In the genomic region with DNA sequence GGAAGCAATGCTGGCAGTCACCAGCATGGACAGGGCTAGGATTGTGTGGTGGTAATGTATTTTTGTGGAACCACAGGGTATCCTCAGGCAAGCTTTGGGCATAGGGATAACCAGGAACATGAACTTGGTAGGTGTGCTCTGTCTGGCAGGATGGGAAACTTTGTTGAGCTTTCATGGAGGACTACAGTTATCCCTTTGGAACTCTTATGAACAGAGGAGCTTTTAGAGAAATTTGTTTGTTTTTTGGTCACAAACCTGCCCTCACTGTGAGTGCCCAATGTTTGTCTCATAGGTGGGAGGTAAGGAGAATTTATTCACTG, we compare ENCODE assay signal across 8 cellular contexts. TPM values are rescaled to one million over a fixed set of nuclear protein-coding genes. Genes with fewer than 3 reads are reported as not detected.
A peak's percentile ranks its signal among the peaks of the same experiment; 100 is the strongest.
DNase-seq lines count a peak whose midpoint lies in the region; ATAC-seq and TF ChIP-seq lines count a peak whose summit lies in the region.

No MANE protein-coding gene starts in this region.

- H3K9me3 ChIP-seq in cardiac muscle cell (ENCODE audit: low read depth) (no peaks in the 10 kb centered on the region), muscle layer of duodenum (ENCODE audit: control insufficient read depth in 1 of 2, low read length in 2 of 2) (no peaks in the 10 kb centered on the region), transverse colon (no peaks in the 10 kb centered on the region)

- no peaks in the 10 kb centered on the region for H3K9me3 Mint-ChIP-seq in activated T-helper 1 cell treated with anti-CD3 and anti-CD28 coated beads, Interleukin-12 subunit alpha, Interleukin-12 subunit beta, Interleukin-2, Interleukin-4 antibody, amounts not matched to agents 30 ng/mL and 10 ng/mL and 1 ng/mL, durations not matched to agents 14 hours and 24 hours and 36 hours

- no peak for DNase-seq in cardiac muscle cell (ENCODE audit: low read depth in 1 of 2, low spot score in 1 of 2)
- no peak for DNase-seq in left cardiac atrium
- no peak for DNase-seq in activated T-helper 1 cell treated with anti-CD3 and anti-CD28 coated beads, Interleukin-12 subunit alpha, Interleukin-12 subunit beta, Interleukin-2, Interleukin-4 antibody, amounts not matched to agents 30 ng/mL and 10 ng/mL and 1 ng/mL, durations not matched to agents 14 hours and 24 hours and 36 hours (ENCODE audit: low spot score)
- no peak for DNase-seq in transverse colon
- DNase-seq in H4 (ENCODE audit: low spot score): no peak
- no peak for DNase-seq in germinal center (ENCODE audit: low spot score)

- peaks cover 26% of the 10 kb centered on the region for H3K36me3 Mint-ChIP-seq in activated T-helper 1 cell treated with anti-CD3 and anti-CD28 coated beads, Interleukin-12 subunit alpha, Interleukin-12 subunit beta, Interleukin-2, Interleukin-4 antibody, amounts not matched to agents 30 ng/mL and 10 ng/mL and 1 ng/mL, durations not matched to agents 14 hours and 24 hours and 36 hours (ENCODE audit: low read depth)

- TF ChIP-seq POLR2A in transverse colon (IDR thresholded peaks at IDR 0.05): no peak

- H3K36me3 ChIP-seq in cardiac muscle cell: peaks cover 23% of the 10 kb centered on the region
- peaks cover 14 to 16% of the 10 kb centered on the region in 2 donors for H3K36me3 ChIP-seq in muscle layer of duodenum (ENCODE audit: control insufficient read depth in 1 of 2, insufficient read depth in 2 of 2, low read length in 2 of 2)
- H3K36me3 ChIP-seq in transverse colon: peaks cover 0 to 5% (median 2%) of the 10 kb centered on the region in 4 donors

- no peak for TF ChIP-seq EP300 in transverse colon (IDR thresholded peaks at IDR 0.05; ENCODE audit: low read depth)

- H3K27ac Mint-ChIP-seq in activated T-helper 1 cell treated with anti-CD3 and anti-CD28 coated beads, Interleukin-12 subunit alpha, Interleukin-12 subunit beta, Interleukin-2, Interleukin-4 antibody, amounts not matched to agents 30 ng/mL and 10 ng/mL and 1 ng/mL, durations not matched to agents 14 hours and 24 hours and 36 hours: peak overlapping the region; percentile 46

- H3K27me3 ChIP-seq in cardiac muscle cell (no peaks in the 10 kb centered on the region), muscle layer of duodenum (ENCODE audit: low read depth, low read length) (no peaks in the 10 kb centered on the region), transverse colon (no peaks in the 10 kb centered on the region)

- H3K27me3 Mint-ChIP-seq in activated T-helper 1 cell treated with anti-CD3 and anti-CD28 coated beads, Interleukin-12 subunit alpha, Interleukin-12 subunit beta, Interleukin-2, Interleukin-4 antibody, amounts not matched to agents 30 ng/mL and 10 ng/mL and 1 ng/mL, durations not matched to agents 14 hours and 24 hours and 36 hours (ENCODE audit: insufficient read depth): no peaks in the 10 kb centered on the region

- peaks cover 35% of the 10 kb centered on the region for H3K4me1 Mint-ChIP-seq in activated T-helper 1 cell treated with anti-CD3 and anti-CD28 coated beads, Interleukin-12 subunit alpha, Interleukin-12 subunit beta, Interleukin-2, Interleukin-4 antibody, amounts not matched to agents 30 ng/mL and 10 ng/mL and 1 ng/mL, durations not matched to agents 14 hours and 24 hours and 36 hours (ENCODE audit: low read depth)

- in situ Hi-C loops in transverse colon (cut with MboI; ENCODE audit: low pct_ligation_motif_present in 1 of 4, low pct_unique_long_range_greater_than_20kb in 1 of 4, low sequenced_read_pairs in 3 of 4): no loop called here

- H3K27ac ChIP-seq in cardiac muscle cell: peak overlapping the region; percentile 56
- H3K27ac ChIP-seq in muscle layer of duodenum (ENCODE audit: low read length): peak overlapping the region; percentile 34
- H3K27ac ChIP-seq in transverse colon: peak overlapping the region in 3 of 4 donors; percentile 30 to 74 (median 43)

- no peak for ATAC-seq in left cardiac atrium
- ATAC-seq in GM19351 (IDR thresholded peaks at IDR 0.05; ENCODE audit: unreplicated experiment): no peak

- intact Hi-C loops in left cardiac atrium (cut with DNase I): loop anchor here (5.0 to 10.0 kb wide), 4 partner anchors 52 to 157 kb away; no protein-coding TSS in a partner anchor
- intact Hi-C loops in activated T-helper 1 cell treated with anti-CD3 and anti-CD28 coated beads, Interleukin-12 subunit alpha, Interleukin-12 subunit beta, Interleukin-2, Interleukin-4 antibody, amounts not matched to agents 30 ng/mL and 10 ng/mL and 1 ng/mL, durations not matched to agents 14 hours and 24 hours and 36 hours (cut with micrococcal nuclease): loop anchor here (1.0 to 2.0 kb wide), 6 partner anchors 10 to 161 kb away; a partner anchor contains a TSS
- intact Hi-C loops in transverse colon (cut with DNase I; ENCODE audit: low total_unique reads): no loop called here

- TF ChIP-seq CTCF in cardiac muscle cell (IDR thresholded peaks at IDR 0.05; ENCODE audit: low read depth, low read length) (no peak), transverse colon (IDR thresholded peaks at IDR 0.05) (peak in 1 of 5 experiments; percentile 6)

- no peak overlapping the region for H3K4me3 ChIP-seq in cardiac muscle cell
- H3K4me3 ChIP-seq in muscle layer of duodenum (ENCODE audit: low read depth in 1 of 2, low read length in 2 of 2): no peak overlapping the region
- H3K4me3 ChIP-seq in transverse colon: no peak overlapping the region

- no peak overlapping the region for H3K4me3 Mint-ChIP-seq in activated T-helper 1 cell treated with anti-CD3 and anti-CD28 coated beads, Interleukin-12 subunit alpha, Interleukin-12 subunit beta, Interleukin-2, Interleukin-4 antibody, amounts not matched to agents 30 ng/mL and 10 ng/mL and 1 ng/mL, durations not matched to agents 14 hours and 24 hours and 36 hours

- H3K4me1 ChIP-seq in cardiac muscle cell (ENCODE audit: low read depth) (peaks cover 16% of the 10 kb centered on the region), muscle layer of duodenum (ENCODE audit: control insufficient read depth in 1 of 2, insufficient read depth in 2 of 2, low read length in 2 of 2) (peaks cover 0 to 30% of the 10 kb centered on the region in 2 donors), transverse colon (peaks cover 0 to 14% (median 2%) of the 10 kb centered on the region in 4 donors)

RNA-seq across cellular contexts. Expression of a gene that starts 54.4 kb away (rescaled TPM):
- 146 and 261 TPM in 2 replicates for total RNA-seq in cardiac muscle cell
- 80.4 and 144 TPM in 2 replicates for polyA plus RNA-seq in cardiac muscle cell
- total RNA-seq in left cardiac atrium: 100 to 1,000 TPM; 263 to 280 TPM
- 224 and 226 TPM in 2 replicates for total RNA-seq in activated T-helper 1 cell treated with anti-CD3 and anti-CD28 coated beads, Interleukin-12 subunit alpha, Interleukin-12 subunit beta, Interleukin-2, Interleukin-4 antibody, amounts not matched to agents 30 ng/mL and 10 ng/mL and 1 ng/mL, durations not matched to agents 14 hours and 24 hours and 36 hours
- total RNA-seq in transverse colon: 100 to 1,000 TPM; 190 to 300 (median 254) TPM
- total RNA-seq in H4 (2014; rRNA removed; shearing (Covaris generic)): 34.1 and 38.6 TPM in 2 replicates
